ENCODE assay signal across 34 cellular contexts in genomic region chr1:81327743-81328142, GRCh38.
"Had no signal": no experiment of that assay in that cellular context is flagged by ENCODE, and none has a peak within 500 bp of the region (broad histone marks: within the 10 kb centered on the region; RNA-seq: fewer than 3 reads in every experiment).

No MANE protein-coding gene starts in this region.

- H3K4me3 Mint-ChIP-seq: activated CD4-positive, alpha-beta memory T cell treated with anti-CD3 and anti-CD28 coated beads, Interleukin-2, amount 10 ng/mL, durations not matched to agents 7 days and 5 days; activated CD4-positive, alpha-beta T cell treated with anti-CD3 and anti-CD28 coated beads, Interleukin-2, amount 10 ng/mL, durations not matched to agents 7 days and 5 days; activated naive CD8-positive, alpha-beta T cell; activated T-cell treated with anti-CD3 and anti-CD28 coated beads, Interleukin-2, amount 50 U/mL, for 24 hours; activated T-cell treated with anti-CD3 and anti-CD28 coated beads, Interleukin-2, amount 50 U/mL, for 72 hours; central memory CD8-positive, alpha-beta T cell; dendritic cell treated with granulocyte-macrophage colony-stimulating factor and Interleukin-4, amounts not matched to agents 40 ng/mL and 50 ng/mL, for 4 days; effector memory CD8-positive, alpha-beta T cell; WTC11 had no signal

- H3K36me3 Mint-ChIP-seq: activated naive CD8-positive, alpha-beta T cell; WTC11 had no signal

- FAIRE-seq: astrocyte, bronchial epithelial cell, endometrium, endothelial cell of umbilical vein, TTC549 had no signal

- H3K27ac Mint-ChIP-seq: activated CD4-positive, alpha-beta memory T cell treated with anti-CD3 and anti-CD28 coated beads, Interleukin-2, amount 10 ng/mL, durations not matched to agents 7 days and 5 days; activated CD4-positive, alpha-beta T cell treated with anti-CD3 and anti-CD28 coated beads, Interleukin-2, amount 10 ng/mL, durations not matched to agents 7 days and 5 days; activated naive CD8-positive, alpha-beta T cell; activated T-cell treated with anti-CD3 and anti-CD28 coated beads, Interleukin-2, amount 50 U/mL, for 24 hours; activated T-cell treated with anti-CD3 and anti-CD28 coated beads, Interleukin-2, amount 50 U/mL, for 72 hours; dendritic cell treated with granulocyte-macrophage colony-stimulating factor and Interleukin-4, amounts not matched to agents 40 ng/mL and 50 ng/mL, for 4 days; effector memory CD8-positive, alpha-beta T cell; WTC11 had no signal

- H3K36me3 ChIP-seq: brain microvascular endothelial cell, esophagus squamous epithelium, gastroesophageal sphincter, heart right ventricle had no signal

- DNase-seq: activated CD4-positive, alpha-beta memory T cell treated with anti-CD3 and anti-CD28 coated beads, Interleukin-2, amount 10 ng/mL, durations not matched to agents 7 days and 5 days; activated CD4-positive, alpha-beta T cell treated with anti-CD3 and anti-CD28 coated beads for 1 hour; activated CD4-positive, alpha-beta T cell treated with anti-CD3 and anti-CD28 coated beads for 4 hours; activated CD4-positive, alpha-beta T cell treated with anti-CD3 and anti-CD28 coated beads, Interleukin-2, amount 10 ng/mL, durations not matched to agents 7 days and 5 days; activated CD4-positive, alpha-beta T cell treated with anti-CD3 and anti-CD28 coated beads, Interleukin-2, amount 50 U/mL, for 4 hours; activated CD8-positive, alpha-beta memory T cell treated with anti-CD3 and anti-CD28 coated beads, Interleukin-2, amount 50 U/mL, for 48 hours; activated gamma-delta T cell; activated naive CD4-positive, alpha-beta T cell; activated naive CD4-positive, alpha-beta T cell treated with anti-CD3 and anti-CD28 coated beads, Interleukin-2, amount 50 U/mL, for 16 hours; activated T-cell treated with anti-CD3 and anti-CD28 coated beads for 4 hours; activated T-cell treated with anti-CD3 and anti-CD28 coated beads, Interleukin-2, amount 50 U/mL, for 24 hours; activated T-cell treated with anti-CD3 and anti-CD28 coated beads, Interleukin-2, amount 50 U/mL, for 72 hours; amniotic stem cell; anterior cingulate cortex; brain microvascular endothelial cell; dorsolateral prefrontal cortex; effector CD4-positive, alpha-beta T cell; effector memory CD8-positive, alpha-beta T cell; esophagus squamous epithelium; heart right ventricle; T-helper 2 cell had no signal

- H3K27me3 Mint-ChIP-seq: activated CD4-positive, alpha-beta memory T cell treated with anti-CD3 and anti-CD28 coated beads, Interleukin-2, amount 10 ng/mL, durations not matched to agents 7 days and 5 days; activated CD4-positive, alpha-beta T cell treated with anti-CD3 and anti-CD28 coated beads, Interleukin-2, amount 10 ng/mL, durations not matched to agents 7 days and 5 days; activated naive CD8-positive, alpha-beta T cell; activated T-cell treated with anti-CD3 and anti-CD28 coated beads, Interleukin-2, amount 50 U/mL, for 24 hours; central memory CD8-positive, alpha-beta T cell; dendritic cell treated with granulocyte-macrophage colony-stimulating factor and Interleukin-4, amounts not matched to agents 40 ng/mL and 50 ng/mL, for 4 days; effector memory CD8-positive, alpha-beta T cell had no signal

- ATAC-seq: activated T-cell treated with anti-CD3 and anti-CD28 coated beads, Interleukin-2, amount 50 U/mL, for 72 hours; effector memory CD8-positive, alpha-beta T cell; gastroesophageal sphincter; heart right ventricle; WTC11 had no signal

- H3K27ac ChIP-seq: brain microvascular endothelial cell, coronary artery, dorsolateral prefrontal cortex, epithelial cell of prostate, esophagus squamous epithelium, gastroesophageal sphincter, heart right ventricle, VCaP had no signal

- H3K9me3 Mint-ChIP-seq: activated CD4-positive, alpha-beta T cell treated with anti-CD3 and anti-CD28 coated beads, Interleukin-2, amount 10 ng/mL, durations not matched to agents 7 days and 5 days; dendritic cell treated with granulocyte-macrophage colony-stimulating factor and Interleukin-4, amounts not matched to agents 40 ng/mL and 50 ng/mL, for 4 days; WTC11 had no signal

- H3K4me1 ChIP-seq: gastroesophageal sphincter had no signal

- H3K4me3 ChIP-seq: coronary artery, dorsolateral prefrontal cortex, esophagus squamous epithelium, gastroesophageal sphincter, heart right ventricle had no signal

- H3K27me3 ChIP-seq: brain microvascular endothelial cell, dorsolateral prefrontal cortex, esophagus squamous epithelium, gastroesophageal sphincter, heart right ventricle had no signal

- H3K9me3 ChIP-seq: esophagus squamous epithelium, gastroesophageal sphincter, heart right ventricle had no signal

- H3K4me1 Mint-ChIP-seq: activated CD4-positive, alpha-beta memory T cell treated with anti-CD3 and anti-CD28 coated beads, Interleukin-2, amount 10 ng/mL, durations not matched to agents 7 days and 5 days; activated CD4-positive, alpha-beta T cell treated with anti-CD3 and anti-CD28 coated beads, Interleukin-2, amount 10 ng/mL, durations not matched to agents 7 days and 5 days; central memory CD8-positive, alpha-beta T cell had no signal
